Comparison of ENCODE assay signal across 8 cellular contexts in genomic region chr7:129368389-129368986, GRCh38.
A peak's percentile ranks its signal among the peaks of the same experiment; 100 is the strongest.
DNase-seq lines count a peak whose midpoint lies in the region; ATAC-seq, FAIRE-seq and TF ChIP-seq lines count a peak whose summit lies in the region.

No MANE protein-coding gene starts in this region.

- peak; percentile 42 for DNase-seq in activated CD8-positive, alpha-beta T cell treated with anti-CD3 and anti-CD28 coated beads for 36 hours
- DNase-seq in progenitor cell of endocrine pancreas (ENCODE audit: low spot score, unreplicated experiment) = no peak
- DNase-seq in midbrain (lab: John Stamatoyannopoulos, UW) = no peak
- no peak for DNase-seq in NCI-H526 treated with DMSO at 0.1 percent for 48 hours (lab: John Stamatoyannopoulos, UW)
- no peak for DNase-seq in kidney tubule cell (ENCODE audit: low spot score)
- no peak for DNase-seq in RCC 7860 (ENCODE audit: low spot score)

- H3K9me3 Mint-ChIP-seq in activated CD8-positive, alpha-beta T cell treated with anti-CD3 and anti-CD28 coated beads for 36 hours = no peaks in the 10 kb centered on the region
- no peaks in the 10 kb centered on the region for H3K9me3 Mint-ChIP-seq in progenitor cell of endocrine pancreas (ENCODE audit: low read depth)

- POLR2A ChIA-PET in activated CD8-positive, alpha-beta T cell treated with anti-CD3 and anti-CD28 coated beads for 36 hours (lab: Charles Lee) = interaction anchor here (1.1 to 1.2 kb wide), 2 partner anchors 9 to 66 kb away, joined by 3 to 5 read pairs; partner anchors contain the start of gene STRIP2

- H3K4me3 Mint-ChIP-seq in activated CD8-positive, alpha-beta T cell treated with anti-CD3 and anti-CD28 coated beads for 36 hours = peak overlapping the region; percentile 22
- H3K4me3 Mint-ChIP-seq in progenitor cell of endocrine pancreas (ENCODE audit: low read depth) = peak overlapping the region; percentile 57

- CTCF ChIA-PET in activated CD8-positive, alpha-beta T cell treated with anti-CD3 and anti-CD28 coated beads for 36 hours (lab: Charles Lee) = interaction anchor here (0.6 to 5.4 kb wide), 51 partner anchors 8 to 643 kb away, joined by 3 to 141 read pairs (median 5); partner anchors contain the start of genes NRF1 and STRIP2

- no peak for TF ChIP-seq CTCF in activated CD8-positive, alpha-beta T cell treated with anti-CD3 and anti-CD28 coated beads for 36 hours (IDR thresholded peaks at IDR 0.05)
- TF ChIP-seq CTCF in progenitor cell of endocrine pancreas (IDR thresholded peaks at IDR 0.05; ENCODE audit: unreplicated experiment) = no peak

- H3K27me3 Mint-ChIP-seq in activated CD8-positive, alpha-beta T cell treated with anti-CD3 and anti-CD28 coated beads for 36 hours = no peaks in the 10 kb centered on the region
- H3K27me3 Mint-ChIP-seq in progenitor cell of endocrine pancreas = no peaks in the 10 kb centered on the region

- FAIRE-seq in RCC 7860 (lab: Jason Lieb, UNC) = no peak

- peak overlapping the region; percentile 73 for H3K27ac Mint-ChIP-seq in activated CD8-positive, alpha-beta T cell treated with anti-CD3 and anti-CD28 coated beads for 36 hours
- H3K27ac Mint-ChIP-seq in progenitor cell of endocrine pancreas = peak overlapping the region; percentile 75

- peaks cover 23% of the 10 kb centered on the region for H3K4me1 Mint-ChIP-seq in activated CD8-positive, alpha-beta T cell treated with anti-CD3 and anti-CD28 coated beads for 36 hours (ENCODE audit: low read depth)
- H3K4me1 Mint-ChIP-seq in progenitor cell of endocrine pancreas (ENCODE audit: low read depth) = peaks cover 21% of the 10 kb centered on the region

- no peaks in the 10 kb centered on the region for H3K36me3 Mint-ChIP-seq in activated CD8-positive, alpha-beta T cell treated with anti-CD3 and anti-CD28 coated beads for 36 hours (ENCODE audit: low read depth)
- no peaks in the 10 kb centered on the region for H3K36me3 Mint-ChIP-seq in progenitor cell of endocrine pancreas (ENCODE audit: insufficient read depth)

- ATAC-seq in GM18868 (IDR thresholded peaks at IDR 0.05; ENCODE audit: unreplicated experiment) = peak; percentile 33
- peak; percentile 44 for ATAC-seq in HG02610 (IDR thresholded peaks at IDR 0.05; ENCODE audit: unreplicated experiment)
- ATAC-seq in activated CD8-positive, alpha-beta T cell treated with anti-CD3 and anti-CD28 coated beads for 36 hours = peak; percentile 43

- intact Hi-C loops in activated CD8-positive, alpha-beta T cell treated with anti-CD3 and anti-CD28 coated beads for 36 hours (cut with micrococcal nuclease) = loop anchor here (10.0 kb wide), 1 partner anchor 266 kb away; no protein-coding TSS in a partner anchor
